Comparison of ENCODE assay signal across 8 cellular contexts in genomic region chr16:1707193-1707790, GRCh38. TPM values are rescaled to one million over a fixed set of nuclear protein-coding genes. Genes with fewer than 3 reads are reported as not detected.
DNase-seq lines count a peak whose midpoint lies in the region; ATAC-seq lines count a peak whose summit lies in the region.

No MANE protein-coding gene starts in this region.

- H3K27me3 ChIP-seq in HUES64 (ENCODE audit: insufficient read depth, low read length) (no peaks in the 10 kb centered on the region), iPS-15b (ENCODE audit: control insufficient read depth, insufficient read depth, low read length) (no peaks in the 10 kb centered on the region), skeletal muscle satellite cell (ENCODE audit: control insufficient read depth, insufficient read depth, low read length) (no peaks in the 10 kb centered on the region)

- no peak overlapping the region; the same call in 1 of the 2 replicates for H3K27ac ChIP-seq in HUES64 (ENCODE audit: low read depth, low read length)

- H3K9me3 ChIP-seq in HUES64 (ENCODE audit: insufficient read depth, low read depth, low read length) (no peaks in the 10 kb centered on the region), iPS-15b (ENCODE audit: control insufficient read depth, insufficient read depth, low read length) (no peaks in the 10 kb centered on the region), skeletal muscle satellite cell (replicated peaks; ENCODE audit: low read length) (no peaks in the 10 kb centered on the region)

- H3K4me3 ChIP-seq in HUES64 (ENCODE audit: low read length) (peak overlapping the region; percentile 95), iPS-15b (ENCODE audit: low read depth, low read length) (peak overlapping the region; percentile 98), skeletal muscle satellite cell (ENCODE audit: low read length) (peak overlapping the region; percentile 96)

- H3K4me1 ChIP-seq in HUES64 (ENCODE audit: insufficient read depth, low read length) (0 out of 2 replicates have a peak, but pooled peaks cover 9% of the 10 kb centered on the region), iPS-15b (ENCODE audit: control insufficient read depth, insufficient read depth, low read length) (no peaks in the 10 kb centered on the region), skeletal muscle satellite cell (ENCODE audit: control insufficient read depth, insufficient read depth, low read length) (peaks cover 29% of the 10 kb centered on the region)

- H3K36me3 ChIP-seq in HUES64 (ENCODE audit: insufficient read depth, low read length) (peaks cover 8% of the 10 kb centered on the region), iPS-15b (ENCODE audit: control insufficient read depth, insufficient read depth, low read length) (peaks cover 2% of the 10 kb centered on the region), skeletal muscle satellite cell (ENCODE audit: insufficient read depth, low read length) (peaks cover 8% of the 10 kb centered on the region)

- H3K9ac ChIP-seq in HUES64 (ENCODE audit: low read depth, low read length) (no peak overlapping the region), iPS-15b (ENCODE audit: low read depth, low read length) (peak overlapping the region; percentile 4), skeletal muscle satellite cell (ENCODE audit: low read depth, low read length) (peak overlapping the region; percentile 93)

- peak; percentile 40 for DNase-seq in Ammon's horn (ENCODE audit: low spot score)
- peak; percentile 52 for DNase-seq in amniotic epithelial cell (ENCODE audit: low read depth)
- DNase-seq in NCI-H1417 treated with DMSO at 0.1 percent for 48 hours (lab: John Stamatoyannopoulos, UW) = no peak

- no peak for ATAC-seq in GM18520 (IDR thresholded peaks at IDR 0.05; ENCODE audit: unreplicated experiment)
- no peak for ATAC-seq in HG02678 (IDR thresholded peaks at IDR 0.05; ENCODE audit: unreplicated experiment)

- WGBS in HUES64 = 36% methylated on average over 16 of the region's 16 CpGs

- peak overlapping the region; percentile 95 for H3K4me2 ChIP-seq in skeletal muscle satellite cell (ENCODE audit: low read length)

RNA-seq across cellular contexts. Expression of gene MAPK8IP3, which starts 1.3 kb away (rescaled TPM):
- 21.7 TPM for polyA plus RNA-seq in HUES64 (2013, experiment 1 of 2)
- polyA plus RNA-seq in HUES64 (2013, experiment 2 of 2) = 25.0 TPM
- total RNA-seq in skeletal muscle satellite cell (2012; rRNA removed) = 37.3 and 37.4 TPM in 2 replicates

RNA-seq across cellular contexts. Expression of gene JPT2, which starts 29.2 kb away (rescaled TPM):
- 174 TPM for polyA plus RNA-seq in HUES64 (2013, experiment 1 of 2)
- polyA plus RNA-seq in HUES64 (2013, experiment 2 of 2) = 169 TPM
- total RNA-seq in skeletal muscle satellite cell (2012; rRNA removed) = 34.7 and 45.2 TPM in 2 replicates
